8 cellular contexts compared by ENCODE assay signal in the genomic region with DNA sequence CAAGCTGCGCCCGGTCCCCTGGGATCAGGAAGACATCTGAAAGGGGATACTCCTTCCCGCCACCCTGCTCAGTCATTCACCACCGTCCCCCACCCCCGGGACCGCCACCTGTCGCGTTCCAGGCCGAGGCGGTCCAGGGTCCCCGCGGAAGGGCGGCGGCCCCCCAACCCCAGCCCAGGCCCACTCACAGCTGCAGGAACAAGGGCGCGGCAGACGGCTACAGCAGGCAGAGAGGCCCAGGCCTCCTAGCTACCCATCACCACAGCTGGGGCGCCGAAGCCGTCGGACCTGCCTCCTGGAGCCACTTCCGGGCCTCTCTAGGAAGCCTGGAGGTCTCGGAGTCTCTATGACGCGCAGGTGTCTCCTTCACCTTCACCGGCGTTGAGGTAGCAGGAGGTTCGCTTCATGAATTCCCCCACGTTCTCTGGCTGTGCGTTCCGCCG. TPM values are rescaled to one million over a fixed set of nuclear protein-coding genes. Genes with fewer than 3 reads are reported as not detected.
DNase-seq lines count a peak whose midpoint lies in the region; ATAC-seq, FAIRE-seq and TF ChIP-seq lines count a peak whose summit lies in the region.

A gene with protein sequence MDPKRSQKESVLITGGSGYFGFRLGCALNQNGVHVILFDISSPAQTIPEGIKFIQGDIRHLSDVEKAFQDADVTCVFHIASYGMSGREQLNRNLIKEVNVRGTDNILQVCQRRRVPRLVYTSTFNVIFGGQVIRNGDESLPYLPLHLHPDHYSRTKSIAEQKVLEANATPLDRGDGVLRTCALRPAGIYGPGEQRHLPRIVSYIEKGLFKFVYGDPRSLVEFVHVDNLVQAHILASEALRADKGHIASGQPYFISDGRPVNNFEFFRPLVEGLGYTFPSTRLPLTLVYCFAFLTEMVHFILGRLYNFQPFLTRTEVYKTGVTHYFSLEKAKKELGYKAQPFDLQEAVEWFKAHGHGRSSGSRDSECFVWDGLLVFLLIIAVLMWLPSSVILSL (minus strand): TSS at position 272 of the 443 bp plus-strand sequence. CDS start 10,612 bp downstream, outside the sequence.

- DNase-seq in SHP77 treated with DMSO at 0.1 percent for 48 hours (lab: John Stamatoyannopoulos, UW) (peak; percentile 48), astrocyte (ENCODE audit: low read depth) (no peak), cerebellum (ENCODE audit: low spot score) (no peak), ecto neural progenitor cell (ENCODE audit: low spot score) (no peak)

- H3K27ac ChIP-seq in astrocyte (ENCODE audit: low read depth, low read length) (no peak within 1 kb of the TSS), subcutaneous abdominal adipose tissue (ENCODE audit: low read depth, low read length) (no peak within 1 kb of the TSS)

- no peaks in the 10 kb centered on the region for H3K4me1 ChIP-seq in astrocyte (ENCODE audit: insufficient read depth, low read length)
- H3K4me1 ChIP-seq in mucosa of stomach (ENCODE audit: control insufficient read depth, insufficient read depth, low read length): peaks cover 7% of the 10 kb centered on the region
- peaks cover 0 to 8% (median 0%) of the 10 kb centered on the region in 5 donors for H3K4me1 ChIP-seq in subcutaneous abdominal adipose tissue (ENCODE audit: control insufficient read depth in 5 of 5, insufficient read depth in 5 of 5, low read length in 5 of 5)

- H3K9ac ChIP-seq in astrocyte (ENCODE audit: low read length) (no peak within 1 kb of the TSS), mucosa of stomach (ENCODE audit: low read length) (peak within 1 kb of the TSS; percentile 50), subcutaneous abdominal adipose tissue (ENCODE audit: low read length in 5 of 5) (peak within 1 kb of the TSS in 1 of 5 donors; percentile 16)

- no peaks in the 10 kb centered on the region for H3K79me2 ChIP-seq in astrocyte (ENCODE audit: insufficient read depth, low read length)

- no peak within 1 kb of the TSS for H3K4me3 Mint-ChIP-seq in astrocyte (ENCODE audit: unreplicated experiment)

- peaks cover 12% of the 10 kb centered on the region for H3K27me3 ChIP-seq in astrocyte (ENCODE audit: insufficient read depth, low read length)
- H3K27me3 ChIP-seq in mucosa of stomach (ENCODE audit: control insufficient read depth, insufficient read depth, low read length): no peaks in the 10 kb centered on the region
- H3K27me3 ChIP-seq in subcutaneous abdominal adipose tissue (ENCODE audit: control insufficient read depth in 5 of 5, insufficient read depth in 4 of 5, low read length in 5 of 5): peaks cover 0 to 10% (median 9%) of the 10 kb centered on the region in 5 donors

- peak; percentile 91 for ATAC-seq in GM19035 (IDR thresholded peaks at IDR 0.05; ENCODE audit: unreplicated experiment)
- ATAC-seq in HG03342 (IDR thresholded peaks at IDR 0.05; ENCODE audit: unreplicated experiment): peak; percentile 83

- H3K9me3 ChIP-seq in astrocyte (ENCODE audit: insufficient read depth, low read depth, low read length) (peaks cover 8% of the 10 kb centered on the region), mucosa of stomach (ENCODE audit: control insufficient read depth, low read length) (peaks cover 3% of the 10 kb centered on the region), subcutaneous abdominal adipose tissue (ENCODE audit: control insufficient read depth in 5 of 5, low read length in 5 of 5) (peaks cover 6 to 27% (median 21%) of the 10 kb centered on the region in 5 donors)

- peaks cover 4% of the 10 kb centered on the region for H3K36me3 Mint-ChIP-seq in astrocyte (ENCODE audit: low read depth, unreplicated experiment)

- no peak for FAIRE-seq in astrocyte (lab: Jason Lieb, UNC)

- peak within 1 kb of the TSS; percentile 66 for H3K4me2 ChIP-seq in astrocyte (ENCODE audit: low read length)

- no peaks in the 10 kb centered on the region for H3K4me1 Mint-ChIP-seq in astrocyte (ENCODE audit: low read depth, unreplicated experiment)

- TF ChIP-seq CTCF in astrocyte (IDR thresholded peaks at IDR 0.05; ENCODE audit: insufficient read depth, low read depth, low read length): no peak

- H2AFZ ChIP-seq in astrocyte (ENCODE audit: low read depth, low read length): no peak within 1 kb of the TSS

- H3K27ac Mint-ChIP-seq in astrocyte (ENCODE audit: unreplicated experiment): no peak within 1 kb of the TSS

- H3K9me3 Mint-ChIP-seq in astrocyte (ENCODE audit: unreplicated experiment): peaks cover 24% of the 10 kb centered on the region

- peaks cover 4% of the 10 kb centered on the region for H3K27me3 Mint-ChIP-seq in astrocyte (ENCODE audit: low read depth, unreplicated experiment)

- H4K20me1 ChIP-seq in astrocyte (ENCODE audit: insufficient read depth, low read length): no peaks in the 10 kb centered on the region

- H3K36me3 ChIP-seq in astrocyte (ENCODE audit: insufficient read depth, low read length): no peaks in the 10 kb centered on the region
- H3K36me3 ChIP-seq in mucosa of stomach (ENCODE audit: control insufficient read depth, insufficient read depth, low read length): no peaks in the 10 kb centered on the region
- H3K36me3 ChIP-seq in subcutaneous abdominal adipose tissue (ENCODE audit: control insufficient read depth in 5 of 5, insufficient read depth in 5 of 5, low read length in 5 of 5): no peaks in the 10 kb centered on the region

- peak within 1 kb of the TSS; percentile 33 for H3K4me3 ChIP-seq in astrocyte (ENCODE audit: insufficient read depth, low read depth, low read length)
- H3K4me3 ChIP-seq in mucosa of stomach (ENCODE audit: low read length): peak within 1 kb of the TSS; percentile 68
- peak within 1 kb of the TSS in 4 of 5 donors; percentile 31 to 62 (median 54) for H3K4me3 ChIP-seq in subcutaneous abdominal adipose tissue (ENCODE audit: low read depth in 1 of 5, low read length in 5 of 5)

RNA-seq across cellular contexts. Expression of the gene that starts here (rescaled TPM):
- total RNA-seq in astrocyte (not detected in 2 replicates), cerebellum (0.82 TPM)
